In the genomic region with DNA sequence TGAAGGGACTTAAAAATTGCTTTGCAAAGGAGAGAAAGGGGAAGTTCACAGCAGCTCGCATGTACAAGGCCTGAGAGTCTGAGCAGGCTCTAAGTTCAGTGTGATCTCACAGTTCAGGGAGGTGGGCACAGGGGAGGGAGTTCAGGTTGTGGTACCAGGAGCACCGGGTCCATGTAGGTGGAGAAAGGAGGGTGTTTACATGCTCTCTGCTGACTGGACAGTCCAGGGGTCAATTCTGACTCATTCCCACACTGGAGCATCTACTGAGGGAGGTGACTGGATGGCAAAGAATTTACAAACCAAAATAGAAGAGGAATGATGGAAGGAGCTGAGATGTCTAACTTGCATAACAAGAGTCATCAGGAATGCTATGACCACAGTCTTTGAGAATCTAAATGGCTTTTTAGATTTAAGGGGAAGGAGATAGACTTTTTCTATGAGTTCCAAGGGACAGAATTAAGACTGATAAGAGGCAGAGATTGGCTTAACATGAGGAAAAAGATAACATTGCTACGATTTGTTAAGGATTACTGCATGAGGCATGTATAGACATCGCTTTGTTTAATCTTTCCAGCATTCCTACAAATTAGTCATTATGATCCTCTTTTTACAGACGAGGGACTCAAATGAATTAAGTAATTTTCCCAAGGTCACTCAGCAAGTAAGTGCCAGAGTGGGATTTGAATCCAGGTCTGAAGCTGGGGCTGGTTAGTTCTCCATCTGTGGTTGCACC, we compare ENCODE assay signal across 10 cellular contexts. TPM values are rescaled to one million over a fixed set of nuclear protein-coding genes. Genes with fewer than 3 reads are reported as not detected.
DNase-seq lines count a peak whose midpoint lies in the region; ATAC-seq, FAIRE-seq and TF ChIP-seq lines count a peak whose summit lies in the region.
"Had no signal": no experiment of that assay in that cellular context is flagged by ENCODE, and none has a peak within 500 bp of the region (broad histone marks: within the 10 kb centered on the region; RNA-seq: fewer than 3 reads in every experiment).

No MANE protein-coding gene starts in this region.

- TF ChIP-seq CTCF in chondrocyte (IDR thresholded peaks at IDR 0.05) (no peak), WTC11 (IDR thresholded peaks at IDR 0.05) (no peak)

- H3K4me3 Mint-ChIP-seq in chondrocyte (ENCODE audit: unreplicated experiment) (no peak overlapping the region), WTC11 (no peak overlapping the region)
- H3K4me3 Mint-ChIP-seq: activated naive CD8-positive, alpha-beta T cell treated with anti-CD3 and anti-CD28 coated beads, Interleukin-2, amount 10 ng/mL, durations not matched to agents 7 days and 5 days; T-helper 1 cell treated with Interleukin-12 subunit alpha and Interleukin-12 subunit beta and Interleukin-4 antibody, amounts not matched to agents 30 μg/mL and 1 μg/mL, for 36 hours had no signal

- no peaks in the 10 kb centered on the region for H3K9me3 Mint-ChIP-seq in chondrocyte (ENCODE audit: low read depth)
- no peaks in the 10 kb centered on the region for H3K9me3 Mint-ChIP-seq in WTC11

- peak; percentile 93 for DNase-seq in AG20443 (ENCODE audit: low spot score)
- DNase-seq in LoVo (ENCODE audit: low spot score): peak; percentile 33
- no peak for DNase-seq in chondrocyte (ENCODE audit: low spot score)
- DNase-seq in myocyte (ENCODE audit: low read depth): peak; percentile 93
- DNase-seq in WTC11 (ENCODE audit: low spot score): no peak
- DNase-seq in activated CD8-positive, alpha-beta memory T cell treated with anti-CD3 and anti-CD28 coated beads, Interleukin-2, amount 50 U/mL, for 4 hours: no peak
- DNase-seq in GM12891 (ENCODE audit: insufficient read length, low spot score): no peak
- DNase-seq: activated naive CD8-positive, alpha-beta T cell treated with anti-CD3 and anti-CD28 coated beads, Interleukin-2, amount 10 ng/mL, durations not matched to agents 7 days and 5 days had no signal

- H3K27me3 Mint-ChIP-seq in chondrocyte (ENCODE audit: low read depth) (no peaks in the 10 kb centered on the region), WTC11 (ENCODE audit: low read depth) (peaks cover 7% of the 10 kb centered on the region)
- H3K27me3 Mint-ChIP-seq: activated naive CD8-positive, alpha-beta T cell treated with anti-CD3 and anti-CD28 coated beads, Interleukin-2, amount 10 ng/mL, durations not matched to agents 7 days and 5 days had no signal

- H3K27ac Mint-ChIP-seq in chondrocyte (ENCODE audit: unreplicated experiment) (peak overlapping the region; percentile 95), WTC11 (no peak overlapping the region)
- H3K27ac Mint-ChIP-seq: activated naive CD8-positive, alpha-beta T cell treated with anti-CD3 and anti-CD28 coated beads, Interleukin-2, amount 10 ng/mL, durations not matched to agents 7 days and 5 days; T-helper 1 cell treated with Interleukin-12 subunit alpha and Interleukin-12 subunit beta and Interleukin-4 antibody, amounts not matched to agents 30 μg/mL and 1 μg/mL, for 36 hours had no signal

- no peak for FAIRE-seq in GM12891 (lab: Jason Lieb, UNC)

- TF ChIP-seq POLR2A in GM12891 (IDR thresholded peaks at IDR 0.05; ENCODE audit: low read depth, low read length): no peak

- no peak for ATAC-seq in HG03139 (IDR thresholded peaks at IDR 0.05; ENCODE audit: unreplicated experiment)
- no peak for ATAC-seq in WTC11

- POLR2A ChIA-PET in WTC11 (lab: Charles Lee): no interaction called here

- H3K4me1 Mint-ChIP-seq in chondrocyte (ENCODE audit: low read depth): peaks cover 20% of the 10 kb centered on the region
- H3K4me1 Mint-ChIP-seq in WTC11: peaks cover 3% of the 10 kb centered on the region

- CTCF ChIA-PET in WTC11 (lab: Charles Lee): interaction anchor here (2.2 kb wide), 1 partner anchor 25 kb away, joined by 6 read pairs; no protein-coding TSS in a partner anchor

- no peaks in the 10 kb centered on the region for H3K36me3 Mint-ChIP-seq in chondrocyte (ENCODE audit: low read depth)
- no peaks in the 10 kb centered on the region for H3K36me3 Mint-ChIP-seq in WTC11

TF ChIP-seq in WTC11, 78 proteins besides CTCF, POLR2A, EP300 and RAD21 (continues in another document):
- no peak for TF ChIP-seq ZNF416 (CRISPR knock-in tag; IDR thresholded peaks at IDR 0.05)
- no peak for TF ChIP-seq CBFB (CRISPR knock-in tag; IDR thresholded peaks at IDR 0.05; ENCODE audit: low read depth)
- TF ChIP-seq, protein P1, sequence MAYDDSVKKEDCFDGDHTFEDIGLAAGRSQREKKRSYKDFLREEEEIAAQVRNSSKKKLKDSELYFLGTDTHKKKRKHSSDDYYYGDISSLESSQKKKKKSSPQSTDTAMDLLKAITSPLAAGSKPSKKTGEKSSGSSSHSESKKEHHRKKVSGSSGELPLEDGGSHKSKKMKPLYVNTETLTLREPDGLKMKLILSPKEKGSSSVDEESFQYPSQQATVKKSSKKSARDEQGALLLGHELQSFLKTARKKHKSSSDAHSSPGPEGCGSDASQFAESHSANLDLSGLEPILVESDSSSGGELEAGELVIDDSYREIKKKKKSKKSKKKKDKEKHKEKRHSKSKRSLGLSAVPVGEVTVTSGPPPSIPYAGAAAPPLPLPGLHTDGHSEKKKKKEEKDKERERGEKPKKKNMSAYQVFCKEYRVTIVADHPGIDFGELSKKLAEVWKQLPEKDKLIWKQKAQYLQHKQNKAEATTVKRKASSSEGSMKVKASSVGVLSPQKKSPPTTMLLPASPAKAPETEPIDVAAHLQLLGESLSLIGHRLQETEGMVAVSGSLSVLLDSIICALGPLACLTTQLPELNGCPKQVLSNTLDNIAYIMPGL (CRISPR knock-in tag; IDR thresholded peaks at IDR 0.05): no peak
- TF ChIP-seq SP1 (CRISPR knock-in tag; conservative IDR thresholded peaks at IDR 0.05): no peak
- TF ChIP-seq, protein P2, sequence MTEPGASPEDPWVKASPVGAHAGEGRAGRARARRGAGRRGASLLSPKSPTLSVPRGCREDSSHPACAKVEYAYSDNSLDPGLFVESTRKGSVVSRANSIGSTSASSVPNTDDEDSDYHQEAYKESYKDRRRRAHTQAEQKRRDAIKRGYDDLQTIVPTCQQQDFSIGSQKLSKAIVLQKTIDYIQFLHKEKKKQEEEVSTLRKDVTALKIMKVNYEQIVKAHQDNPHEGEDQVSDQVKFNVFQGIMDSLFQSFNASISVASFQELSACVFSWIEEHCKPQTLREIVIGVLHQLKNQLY (CRISPR knock-in tag; IDR thresholded peaks at IDR 0.05): no peak
- TF ChIP-seq, protein P3, sequence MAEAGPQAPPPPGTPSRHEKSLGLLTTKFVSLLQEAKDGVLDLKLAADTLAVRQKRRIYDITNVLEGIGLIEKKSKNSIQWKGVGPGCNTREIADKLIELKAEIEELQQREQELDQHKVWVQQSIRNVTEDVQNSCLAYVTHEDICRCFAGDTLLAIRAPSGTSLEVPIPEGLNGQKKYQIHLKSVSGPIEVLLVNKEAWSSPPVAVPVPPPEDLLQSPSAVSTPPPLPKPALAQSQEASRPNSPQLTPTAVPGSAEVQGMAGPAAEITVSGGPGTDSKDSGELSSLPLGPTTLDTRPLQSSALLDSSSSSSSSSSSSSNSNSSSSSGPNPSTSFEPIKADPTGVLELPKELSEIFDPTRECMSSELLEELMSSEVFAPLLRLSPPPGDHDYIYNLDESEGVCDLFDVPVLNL (CRISPR knock-in tag; IDR thresholded peaks at IDR 0.05; ENCODE audit: borderline replicate concordance, low read depth): no peak

TF ChIP-seq in GM12891, 5 proteins besides CTCF, POLR2A, EP300 and RAD21:
- TF ChIP-seq SPI1 (IDR thresholded peaks at IDR 0.05; ENCODE audit: low read depth, low read length) (no peak), POU2F2 (IDR thresholded peaks at IDR 0.05; ENCODE audit: low read depth, low read length) (no peak), POLR2AphosphoS5 (IDR thresholded peaks at IDR 0.05; ENCODE audit: low read depth, low read length) (no peak), PAX5 (IDR thresholded peaks at IDR 0.05; ENCODE audit: insufficient read depth, low read length, severe bottlenecking) (no peak), TAF1 (IDR thresholded peaks at IDR 0.05; ENCODE audit: low read depth, low read length) (no peak)

RNA-seq across cellular contexts. Expression of a gene that starts 29.9 kb away (rescaled TPM):
- total RNA-seq in chondrocyte (12.2 to 16.0 TPM (median 14.0 TPM) in 3 replicates), myocyte (21.9 and 22.6 TPM in 2 replicates), WTC11 (2021) (22.6 to 25.5 TPM (median 24.8 TPM) in 3 replicates)
- polyA plus RNA-seq in myocyte (2012): 10.6 TPM
- polyA plus RNA-seq in GM12891 (2012; ENCODE audit: low read depth, missing spikeins): 12.9 TPM

RNA-seq across cellular contexts. Expression of a gene that starts 30.2 kb away (rescaled TPM):
- total RNA-seq in chondrocyte (71.8 to 84.9 TPM (median 74.9 TPM) in 3 replicates), myocyte (59.1 and 68.0 TPM in 2 replicates), WTC11 (2021) (39.1 to 47.1 TPM (median 39.4 TPM) in 3 replicates)
- polyA plus RNA-seq in myocyte (2012): 76.7 TPM
- polyA plus RNA-seq in GM12891 (2012; ENCODE audit: low read depth, missing spikeins): 48.9 TPM

RNA-seq across cellular contexts. Expression of a gene that starts 47.4 kb away (rescaled TPM):
- total RNA-seq in chondrocyte (12.7 to 16.6 TPM (median 13.7 TPM) in 3 replicates), myocyte (7.1 and 8.3 TPM in 2 replicates), WTC11 (2021) (46.1 to 56.3 TPM (median 47.9 TPM) in 3 replicates)
- polyA plus RNA-seq in myocyte (2012): 9.3 TPM
- 8.6 TPM for polyA plus RNA-seq in GM12891 (2012; ENCODE audit: low read depth, missing spikeins)

Comparison
In these comparisons a context has a peak if more than half of its experiments do, and no peak if none do; other contexts are left out.
1. DNase-seq: peak in AG20443 (single experiment), LoVo (single experiment) and myocyte (single experiment); none in chondrocyte (single experiment), WTC11 (single experiment), activated CD8-positive, alpha-beta memory T cell treated with anti-CD3 and anti-CD28 coated beads, Interleukin-2, amount 50 U/mL, for 4 hours (single experiment) and GM12891 (single experiment).